ENCODE assay signal across 26 cellular contexts in genomic region chr11:2433106-2433925, GRCh38. TPM values are rescaled to one million over a fixed set of nuclear protein-coding genes. Genes with fewer than 3 reads are reported as not detected.
A peak's percentile ranks its signal among the peaks of the same experiment; 100 is the strongest.
DNase-seq lines count a peak whose midpoint lies in the region; ATAC-seq and TF ChIP-seq lines count a peak whose summit lies in the region.
"Had no signal": no experiment of that assay in that cellular context is flagged by ENCODE, and none has a peak within 500 bp of the region (broad histone marks: within the 10 kb centered on the region; RNA-seq: fewer than 3 reads in every experiment).

No MANE protein-coding gene starts in this region.

- H3K27me3 Mint-ChIP-seq in activated naive CD8-positive, alpha-beta T cell treated with anti-CD3 and anti-CD28 coated beads, Interleukin-2, amount 10 ng/mL, durations not matched to agents 7 days and 5 days = peaks cover 6% of the 10 kb centered on the region
- no peaks in the 10 kb centered on the region for H3K27me3 Mint-ChIP-seq in activated naive CD8-positive, alpha-beta T cell treated with anti-CD3 and anti-CD28 coated beads, Interleukin-2, amount 50 U/mL, for 24 hours
- H3K27me3 Mint-ChIP-seq in chondrocyte (ENCODE audit: low read depth) = peaks cover 16% of the 10 kb centered on the region
- H3K27me3 Mint-ChIP-seq: CD4-positive, alpha-beta memory T cell had no signal

- H3K4me1 Mint-ChIP-seq in activated naive CD8-positive, alpha-beta T cell treated with anti-CD3 and anti-CD28 coated beads, Interleukin-2, amount 10 ng/mL, durations not matched to agents 7 days and 5 days = peaks cover 2% of the 10 kb centered on the region
- H3K4me1 Mint-ChIP-seq in activated naive CD8-positive, alpha-beta T cell treated with anti-CD3 and anti-CD28 coated beads, Interleukin-2, amount 50 U/mL, for 24 hours = no peaks in the 10 kb centered on the region
- H3K4me1 Mint-ChIP-seq in chondrocyte (ENCODE audit: low read depth) = no peaks in the 10 kb centered on the region
- H3K4me1 Mint-ChIP-seq: CD4-positive, alpha-beta memory T cell; IgD-negative memory B cell had no signal

- H3K4me1 ChIP-seq in lower lobe of right lung = no peaks in the 10 kb centered on the region
- no peaks in the 10 kb centered on the region for H3K4me1 ChIP-seq in spleen
- H3K4me1 ChIP-seq: Caco-2, Peyer's patch had no signal

- TF ChIP-seq POLR2A in spleen (IDR thresholded peaks at IDR 0.05) = no peak

- H3K9me3 ChIP-seq in lower lobe of right lung = no peaks in the 10 kb centered on the region
- no peaks in the 10 kb centered on the region for H3K9me3 ChIP-seq in spleen
- H3K9me3 ChIP-seq: Caco-2, Peyer's patch had no signal

- H3K36me3 Mint-ChIP-seq in activated naive CD8-positive, alpha-beta T cell treated with anti-CD3 and anti-CD28 coated beads, Interleukin-2, amount 10 ng/mL, durations not matched to agents 7 days and 5 days = no peaks in the 10 kb centered on the region
- no peaks in the 10 kb centered on the region for H3K36me3 Mint-ChIP-seq in activated naive CD8-positive, alpha-beta T cell treated with anti-CD3 and anti-CD28 coated beads, Interleukin-2, amount 50 U/mL, for 24 hours (ENCODE audit: low read depth)
- H3K36me3 Mint-ChIP-seq in chondrocyte (ENCODE audit: low read depth) = no peaks in the 10 kb centered on the region
- H3K36me3 Mint-ChIP-seq: CD4-positive, alpha-beta memory T cell; IgD-negative memory B cell had no signal

- POLR2A ChIA-PET in activated naive CD8-positive, alpha-beta T cell treated with anti-CD3 and anti-CD28 coated beads, Interleukin-2, amount 10 ng/mL, durations not matched to agents 7 days and 5 days (lab: Charles Lee) = interaction anchor here (0.6 kb wide), 1 partner anchor 455 kb away, joined by 3 read pairs; no protein-coding TSS in a partner anchor

- 89 to 92% (median 92%) methylated on average over 17 to 22 of the region's 22 CpGs for WGBS in spleen, 5 donors

- H3K27ac Mint-ChIP-seq in activated naive CD8-positive, alpha-beta T cell treated with anti-CD3 and anti-CD28 coated beads, Interleukin-2, amount 10 ng/mL, durations not matched to agents 7 days and 5 days = no peak overlapping the region
- H3K27ac Mint-ChIP-seq in activated naive CD8-positive, alpha-beta T cell treated with anti-CD3 and anti-CD28 coated beads, Interleukin-2, amount 50 U/mL, for 24 hours = no peak overlapping the region
- no peak overlapping the region for H3K27ac Mint-ChIP-seq in chondrocyte (ENCODE audit: unreplicated experiment)
- H3K27ac Mint-ChIP-seq: CD4-positive, alpha-beta memory T cell; IgD-negative memory B cell had no signal

- no peak overlapping the region for H3K4me3 ChIP-seq in lower lobe of right lung
- H3K4me3 ChIP-seq in spleen = no peak overlapping the region
- H3K4me3 ChIP-seq: BLaER1 treated with 17β-estradiol and CSF1 and Interleukin-3, amounts not matched to agents 10 nM and 100 nM; Peyer's patch had no signal

- H3K27ac ChIP-seq in lower lobe of right lung (no peak overlapping the region), spleen (no peak overlapping the region)
- H3K27ac ChIP-seq: BLaER1 treated with 17β-estradiol and CSF1 and Interleukin-3, amounts not matched to agents 10 nM and 100 nM; Peyer's patch had no signal

- intact Hi-C loops in lower lobe of right lung (cut with DNase I) = no loop called here
- intact Hi-C loops in spleen (cut with DNase I; ENCODE audit: low total_unique reads) = no loop called here

- no peak overlapping the region for H3K4me3 Mint-ChIP-seq in activated naive CD8-positive, alpha-beta T cell treated with anti-CD3 and anti-CD28 coated beads, Interleukin-2, amount 10 ng/mL, durations not matched to agents 7 days and 5 days
- H3K4me3 Mint-ChIP-seq in activated naive CD8-positive, alpha-beta T cell treated with anti-CD3 and anti-CD28 coated beads, Interleukin-2, amount 50 U/mL, for 24 hours = no peak overlapping the region
- H3K4me3 Mint-ChIP-seq in chondrocyte (ENCODE audit: unreplicated experiment) = no peak overlapping the region
- H3K4me3 Mint-ChIP-seq: CD4-positive, alpha-beta memory T cell; IgD-negative memory B cell had no signal

- H3K27me3 ChIP-seq in lower lobe of right lung (ENCODE audit: low read depth) = no peaks in the 10 kb centered on the region
- H3K27me3 ChIP-seq in spleen (replicated peaks in 1 of 7) = peaks cover 0 to 28% (median 0%) of the 10 kb centered on the region in 7 donors
- H3K27me3 ChIP-seq: BLaER1 treated with 17β-estradiol and CSF1 and Interleukin-3, amounts not matched to agents 10 nM and 100 nM; Peyer's patch had no signal

- no peaks in the 10 kb centered on the region for H3K36me3 ChIP-seq in lower lobe of right lung
- H3K36me3 ChIP-seq in spleen = no peaks in the 10 kb centered on the region
- H3K36me3 ChIP-seq: BLaER1 treated with 17β-estradiol and CSF1 and Interleukin-3, amounts not matched to agents 10 nM and 100 nM; Peyer's patch had no signal

- H3K9me3 Mint-ChIP-seq in activated naive CD8-positive, alpha-beta T cell treated with anti-CD3 and anti-CD28 coated beads, Interleukin-2, amount 10 ng/mL, durations not matched to agents 7 days and 5 days = no peaks in the 10 kb centered on the region
- H3K9me3 Mint-ChIP-seq in activated naive CD8-positive, alpha-beta T cell treated with anti-CD3 and anti-CD28 coated beads, Interleukin-2, amount 50 U/mL, for 24 hours = no peaks in the 10 kb centered on the region
- H3K9me3 Mint-ChIP-seq in chondrocyte (ENCODE audit: low read depth) = no peaks in the 10 kb centered on the region
- H3K9me3 Mint-ChIP-seq: CD4-positive, alpha-beta memory T cell; IgD-negative memory B cell had no signal

- DNase-seq in activated naive CD8-positive, alpha-beta T cell treated with anti-CD3 and anti-CD28 coated beads, Interleukin-2, amount 10 ng/mL, durations not matched to agents 7 days and 5 days = peak; percentile 20
- no peak for DNase-seq in activated naive CD8-positive, alpha-beta T cell treated with anti-CD3 and anti-CD28 coated beads, Interleukin-2, amount 50 U/mL, for 24 hours
- DNase-seq in chondrocyte (ENCODE audit: low spot score) (peak; percentile 90), lower lobe of right lung (peak; percentile 42), spleen (peak; percentile 66), LoVo (ENCODE audit: low spot score) (no peak)
- DNase-seq in activated naive CD4-positive, alpha-beta T cell treated with Interleukin-2 at 50 U/mL for 16 hours = no peak
- DNase-seq: 8988T; Caco-2; CD4-positive, alpha-beta memory T cell; DMS 273 treated with DMSO at 0.1 percent for 48 hours; DND-41; GOT3; MV-4-11; NCI-H1694 treated with DMSO at 0.1 percent for 48 hours; NCI-H2081 treated with DMSO at 0.1 percent for 48 hours; NCI-H446; NCI-H526 had no signal

- no peak for TF ChIP-seq CTCF in chondrocyte (IDR thresholded peaks at IDR 0.05)
- TF ChIP-seq CTCF in lower lobe of right lung (IDR thresholded peaks at IDR 0.05) = no peak
- no peak for TF ChIP-seq CTCF in spleen (IDR thresholded peaks at IDR 0.05 in 8 of 11, conservative IDR thresholded peaks at IDR 0.05 in 3 of 11)

- ATAC-seq in activated naive CD8-positive, alpha-beta T cell treated with anti-CD3 and anti-CD28 coated beads, Interleukin-2, amount 10 ng/mL, durations not matched to agents 7 days and 5 days (ENCODE audit: low read depth) = no peak
- ATAC-seq in activated naive CD8-positive, alpha-beta T cell treated with anti-CD3 and anti-CD28 coated beads, Interleukin-2, amount 50 U/mL, for 24 hours = no peak
- ATAC-seq in lower lobe of right lung (no peak), GM21515 (IDR thresholded peaks at IDR 0.05; ENCODE audit: unreplicated experiment) (no peak)
- ATAC-seq: HCT116 had no signal

RNA-seq across cellular contexts. Expression of gene TRPM5, which starts 11.0 kb away (rescaled TPM):
- total RNA-seq in activated naive CD8-positive, alpha-beta T cell treated with anti-CD3 and anti-CD28 coated beads, Interleukin-2, amount 10 ng/mL, durations not matched to agents 7 days and 5 days = not detected
- total RNA-seq in chondrocyte (not detected in 3 replicates), lower lobe of right lung (not detected), spleen (under 1 TPM in 3 of 7 donors, not detected in 4; 0.10 to 0.16 (median 0.15) TPM)
- under 1 TPM; 0.02 to 0.28 (median 0.19) TPM for polyA plus RNA-seq in spleen
- total RNA-seq: Caco-2, M059J, OCI-LY7, SK-MEL-5 had no signal
- polyA plus RNA-seq: CD4-positive, alpha-beta memory T cell; IgD-negative memory B cell had no signal

RNA-seq across cellular contexts. Expression of gene KCNQ1, which starts 11.5 kb away (rescaled TPM):
- total RNA-seq in activated naive CD8-positive, alpha-beta T cell treated with anti-CD3 and anti-CD28 coated beads, Interleukin-2, amount 10 ng/mL, durations not matched to agents 7 days and 5 days = 10 to 100 TPM; 24.2 to 26.6 TPM
- 0.41 TPM in 1 of 3 replicates, not detected in the others for total RNA-seq in chondrocyte
- 51.0 TPM for total RNA-seq in lower lobe of right lung
- 10 to 100 TPM; 10.9 to 21.6 (median 18.3) TPM for total RNA-seq in spleen
- 1 to 10 TPM; 3.3 to 6.5 (median 3.6) TPM for polyA plus RNA-seq in spleen
- total RNA-seq: M059J had no signal

RNA-seq across cellular contexts. Expression of gene TSSC4, which starts 32.8 kb away (rescaled TPM):
- total RNA-seq in activated naive CD8-positive, alpha-beta T cell treated with anti-CD3 and anti-CD28 coated beads, Interleukin-2, amount 10 ng/mL, durations not matched to agents 7 days and 5 days = 10 to 100 TPM; 46.8 to 48.2 TPM
- 44.1 to 55.2 TPM (median 52.2 TPM) in 3 replicates for total RNA-seq in chondrocyte
- total RNA-seq in lower lobe of right lung = 38.8 TPM
- 10 to 100 TPM; 28.7 to 58.1 (median 42.2) TPM for total RNA-seq in spleen
- polyA plus RNA-seq in spleen = 10 to 100 TPM; 42.5 to 94.4 (median 66.2) TPM

RNA-seq across cellular contexts. Expression of gene CD81, which starts 56.2 kb away (rescaled TPM):
- 100 to 1,000 TPM; 149 to 154 TPM for total RNA-seq in activated naive CD8-positive, alpha-beta T cell treated with anti-CD3 and anti-CD28 coated beads, Interleukin-2, amount 10 ng/mL, durations not matched to agents 7 days and 5 days
- total RNA-seq in chondrocyte (403 to 442 TPM (median 441 TPM) in 3 replicates), lower lobe of right lung (850 TPM), spleen (100 to 1,000 TPM; 370 to 594 (median 472) TPM)
- 100 to 1,000 TPM; 191 to 368 (median 339) TPM for polyA plus RNA-seq in spleen

Comparison
In these comparisons a context has a peak if more than half of its experiments do, and no peak if none do; other contexts are left out.
1. DNase-seq: peak in activated naive CD8-positive, alpha-beta T cell treated with anti-CD3 and anti-CD28 coated beads, Interleukin-2, amount 10 ng/mL, durations not matched to agents 7 days and 5 days (single experiment), chondrocyte (single experiment), lower lobe of right lung (single experiment) and spleen (single experiment); none in activated naive CD8-positive, alpha-beta T cell treated with anti-CD3 and anti-CD28 coated beads, Interleukin-2, amount 50 U/mL, for 24 hours (single experiment), activated naive CD4-positive, alpha-beta T cell treated with Interleukin-2 at 50 U/mL for 16 hours (single experiment) and LoVo (single experiment).